20 cellular contexts compared by ENCODE assay signal in genomic region chr13:70375718-70376117, GRCh38.
"Had no signal": no experiment of that assay in that cellular context is flagged by ENCODE, and none has a peak within 500 bp of the region (broad histone marks: within the 10 kb centered on the region; RNA-seq: fewer than 3 reads in every experiment).

No MANE protein-coding gene starts in this region.

- H3K36me3 ChIP-seq: gastroesophageal sphincter, right atrium auricular region had no signal

- ATAC-seq: activated CD8-positive, alpha-beta T cell treated with anti-CD3 and anti-CD28 coated beads, Interleukin-2, amount 10 ng/mL, durations not matched to agents 7 days and 5 days; effector memory CD8-positive, alpha-beta T cell; gastroesophageal sphincter; left ventricle myocardium superior; natural killer cell; stimulated activated naive CD8-positive, alpha-beta T cell treated with anti-CD3 and anti-CD28 coated beads, Interleukin-15, Interleukin-2, amounts not matched to agents 100 U/mL and 50 U/mL, for 24 hours had no signal

- H3K27ac ChIP-seq: gastroesophageal sphincter, right atrium auricular region, skin epidermis had no signal

- H3K27me3 ChIP-seq: gastroesophageal sphincter, right atrium auricular region had no signal

- H3K9me3 ChIP-seq: gastroesophageal sphincter, right atrium auricular region had no signal

- H3K4me3 ChIP-seq: gastroesophageal sphincter, right atrium auricular region, skin epidermis had no signal

- H3K4me1 ChIP-seq: gastroesophageal sphincter, right atrium auricular region had no signal

- DNase-seq: activated CD4-positive, alpha-beta T cell treated with anti-CD3 and anti-CD28 coated beads, Interleukin-2, amount 10 ng/mL, durations not matched to agents 24 days and 14 days; activated CD4-positive, CD25-positive, alpha-beta regulatory T cell; activated CD8-positive, alpha-beta memory T cell treated with anti-CD3 and anti-CD28 coated beads, Interleukin-2, amount 50 U/mL, for 4 hours; activated CD8-positive, alpha-beta T cell treated with anti-CD3 and anti-CD28 coated beads, Interleukin-2, amount 10 ng/mL, durations not matched to agents 7 days and 5 days; activated naive CD8-positive, alpha-beta T cell treated with anti-CD3 and anti-CD28 coated beads, Interleukin-2, amount 10 ng/mL, durations not matched to agents 7 days and 5 days; anterior cingulate cortex; dermis blood vessel endothelial cell; effector memory CD8-positive, alpha-beta T cell; kidney; left ventricle myocardium superior; mesenchymal stem cell; natural killer cell; nucleus accumbens; stimulated activated CD4-positive, alpha-beta T cell treated with anti-CD3 and anti-CD28 coated beads, Interleukin-4, amount 100 ng/mL, for 4 hours; stimulated activated naive CD8-positive, alpha-beta T cell treated with anti-CD3 and anti-CD28 coated beads, Interleukin-15, Interleukin-2, amounts not matched to agents 100 U/mL and 50 U/mL, for 24 hours; T-helper 2 cell; trophoblast cell had no signal
